In the genomic region with DNA sequence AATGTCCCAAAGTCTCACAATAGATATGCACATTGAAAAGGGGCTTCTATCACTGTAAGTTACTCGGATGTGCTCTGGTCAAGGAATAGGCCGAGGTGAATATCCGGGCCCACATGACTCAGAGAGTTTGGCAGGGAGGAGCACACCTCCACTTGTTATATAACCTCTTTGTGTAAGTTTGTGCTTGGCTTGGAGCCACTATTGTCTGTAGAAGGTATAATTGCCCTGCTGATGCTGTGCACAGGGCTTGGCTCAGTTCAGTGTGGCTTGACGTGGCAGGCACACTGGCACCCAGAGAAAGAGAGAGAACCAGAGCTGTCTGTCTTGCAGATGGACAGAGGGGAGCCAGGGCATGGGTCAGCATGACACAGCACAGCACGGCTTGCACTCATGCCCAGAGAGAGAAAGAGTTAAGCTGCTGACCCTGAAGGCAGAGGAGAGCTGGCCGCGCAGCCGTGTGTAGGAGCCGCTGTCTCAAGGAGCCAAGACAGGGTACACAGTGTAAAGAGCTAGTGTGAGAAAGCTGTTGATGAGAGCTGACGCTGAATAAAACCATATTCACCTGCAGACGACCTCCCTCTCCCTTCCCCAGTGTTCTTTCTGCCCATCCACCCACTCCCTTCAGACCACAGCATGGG, we compare ENCODE assay signal across 21 cellular contexts.
DNase-seq lines count a peak whose midpoint lies in the region; ATAC-seq and TF ChIP-seq lines count a peak whose summit lies in the region.
"Had no signal": no experiment of that assay in that cellular context is flagged by ENCODE, and none has a peak within 500 bp of the region (broad histone marks: within the 10 kb centered on the region; RNA-seq: fewer than 3 reads in every experiment).

No MANE protein-coding gene starts in this region.

- no peaks in the 10 kb centered on the region for H3K36me3 ChIP-seq in breast epithelium
- H3K36me3 ChIP-seq: heart left ventricle, prostate gland, transverse colon had no signal

- no peaks in the 10 kb centered on the region for H3K4me1 Mint-ChIP-seq in CD4-positive, alpha-beta T cell (ENCODE audit: low read depth)

- H3K27ac Mint-ChIP-seq in CD4-positive, alpha-beta T cell, result no peak overlapping the region
- H3K27ac Mint-ChIP-seq: natural killer cell treated with Interleukin-12 subunit alpha and Interleukin-12 subunit beta and Interleukin-15 and Interleukin-18, amount 100 ng/mL, for 72 hours had no signal

- no peaks in the 10 kb centered on the region for H3K4me1 ChIP-seq in breast epithelium
- H3K4me1 ChIP-seq: heart left ventricle, prostate gland, transverse colon had no signal

- ATAC-seq in GM19452 (IDR thresholded peaks at IDR 0.05; ENCODE audit: unreplicated experiment), result no peak
- ATAC-seq in CD4-positive, alpha-beta T cell (ENCODE audit: poor library complexity), result no peak
- ATAC-seq: HCT116, heart left ventricle had no signal

- no peak for TF ChIP-seq POLR2A in breast epithelium (IDR thresholded peaks at IDR 0.05)

- intact Hi-C loops in breast epithelium (cut with DNase I; ENCODE audit: low total_unique reads), result no loop called here
- intact Hi-C loops in CD4-positive, alpha-beta T cell (cut with DNase I, micrococcal nuclease), result no loop called here

- H3K27me3 ChIP-seq in breast epithelium, result no peaks in the 10 kb centered on the region
- H3K27me3 ChIP-seq in CD4-positive, alpha-beta T cell (ENCODE audit: control insufficient read depth, insufficient read depth, low read length), result no peaks in the 10 kb centered on the region
- H3K27me3 ChIP-seq: heart left ventricle, transverse colon had no signal

- peaks cover 5% of the 10 kb centered on the region for H3K9me3 Mint-ChIP-seq in CD4-positive, alpha-beta T cell

- POLR2A ChIA-PET in CD4-positive, alpha-beta T cell (lab: Charles Lee), result no interaction called here

- H3K36me3 Mint-ChIP-seq in CD4-positive, alpha-beta T cell (ENCODE audit: low read depth), result no peaks in the 10 kb centered on the region
- H3K36me3 Mint-ChIP-seq: natural killer cell treated with Interleukin-12 subunit alpha and Interleukin-12 subunit beta and Interleukin-15 and Interleukin-18, amount 100 ng/mL, for 72 hours had no signal

- no peaks in the 10 kb centered on the region for H3K27me3 Mint-ChIP-seq in CD4-positive, alpha-beta T cell
- H3K27me3 Mint-ChIP-seq: natural killer cell treated with Interleukin-12 subunit alpha and Interleukin-12 subunit beta and Interleukin-15 and Interleukin-18, amount 100 ng/mL, for 72 hours had no signal

- H3K4me3 Mint-ChIP-seq in CD4-positive, alpha-beta T cell, result no peak overlapping the region
- H3K4me3 Mint-ChIP-seq: natural killer cell treated with Interleukin-12 subunit alpha and Interleukin-12 subunit beta and Interleukin-15 and Interleukin-18, amount 100 ng/mL, for 72 hours had no signal

- H3K9me3 ChIP-seq in breast epithelium, result no peaks in the 10 kb centered on the region
- no peaks in the 10 kb centered on the region for H3K9me3 ChIP-seq in CD4-positive, alpha-beta T cell (ENCODE audit: control insufficient read depth, low read length)
- H3K9me3 ChIP-seq: heart left ventricle, prostate gland, transverse colon had no signal

- in situ Hi-C loops in ACHN (cut with HindIII; ENCODE audit: low pct_ligation_motif_present, low pct_unique_long_range_greater_than_20kb, low sequenced_read_pairs), result no loop called here

- no peak overlapping the region for H3K27ac ChIP-seq in breast epithelium
- no peak overlapping the region for H3K27ac ChIP-seq in CD4-positive, alpha-beta T cell (ENCODE audit: low read depth, low read length)
- H3K27ac ChIP-seq: C4-2B, heart left ventricle, prostate gland, SK-N-MC, transverse colon had no signal

- TF ChIP-seq CTCF in breast epithelium (IDR thresholded peaks at IDR 0.05), result no peak
- TF ChIP-seq CTCF in CD4-positive, alpha-beta T cell (IDR thresholded peaks at IDR 0.05), result no peak

- DNase-seq in NCI-H1417 (lab: John Stamatoyannopoulos, UW) (peak in 2 of 3 experiments; percentile 79 to 91), NCI-H1417 treated with DMSO at 0.1 percent for 48 hours (lab: John Stamatoyannopoulos, UW) (no peak), NCI-H146 (lab: John Stamatoyannopoulos, UW) (peak; percentile 78), breast epithelium (ENCODE audit: low spot score in 2 of 2) (no peak), retina (peak; percentile 38), ACHN (no peak)
- DNase-seq in CD4-positive, alpha-beta T cell, result no peak
- DNase-seq: activated CD4-positive, CD25-positive, alpha-beta regulatory T cell treated with anti-CD3 and anti-CD28 coated beads, Interleukin-2, amount 50 U/mL, for 72 hours; central memory CD4-positive, alpha-beta T cell; DMS79; heart left ventricle; NCI-H2171 treated with DMSO at 0.1 percent for 48 hours; stimulated activated naive CD4-positive, alpha-beta T cell treated with Interleukin-2 at 50 U/mL for 16 hours; T1000; transverse colon had no signal

- CTCF ChIA-PET in CD4-positive, alpha-beta T cell (lab: Charles Lee), result no interaction called here

- peak overlapping the region in 2 of 3 donors; percentile 14 to 37 for H3K4me3 ChIP-seq in breast epithelium
- H3K4me3 ChIP-seq: heart left ventricle, prostate gland, SK-N-MC, transverse colon had no signal

Comparison
In these comparisons a context has a peak if more than half of its experiments do, and no peak if none do; other contexts are left out.
1. DNase-seq: peak in NCI-H1417 (2 of 3), NCI-H146 (single experiment) and retina (single experiment); none in NCI-H1417 treated with DMSO at 0.1 percent for 48 hours (single experiment), breast epithelium (0 of 2), ACHN (single experiment) and CD4-positive, alpha-beta T cell (0 of 10).